In the genomic region with DNA sequence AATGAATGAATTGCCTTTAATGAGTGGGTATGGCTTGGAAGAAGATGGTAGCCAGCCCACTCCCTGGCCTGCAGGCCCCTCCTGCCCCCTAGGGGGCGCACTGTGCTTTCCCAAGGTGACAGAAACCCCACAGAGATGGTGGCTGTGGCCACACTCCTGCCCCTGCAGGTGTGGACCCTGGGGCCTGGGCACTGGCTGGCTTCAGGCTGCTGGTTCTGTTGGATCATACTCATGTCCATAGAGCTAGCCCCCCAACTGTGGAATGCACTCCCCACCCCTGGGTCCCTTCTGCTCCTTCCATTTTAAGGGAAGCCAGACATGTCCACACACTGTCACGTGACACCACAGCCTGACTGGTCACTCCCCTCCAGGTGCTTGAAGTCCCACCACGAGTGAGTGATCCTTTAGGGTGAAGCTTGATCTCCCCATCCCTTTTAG, we compare ENCODE assay signal across 1 cellular context.
TF ChIP-seq lines count a peak whose summit lies in the region.

No MANE protein-coding gene starts in this region.

TF ChIP-seq in HepG2, 621 proteins besides CTCF, POLR2A, EP300 and RAD21 (continued from another document):
- TF ChIP-seq, protein P1, sequence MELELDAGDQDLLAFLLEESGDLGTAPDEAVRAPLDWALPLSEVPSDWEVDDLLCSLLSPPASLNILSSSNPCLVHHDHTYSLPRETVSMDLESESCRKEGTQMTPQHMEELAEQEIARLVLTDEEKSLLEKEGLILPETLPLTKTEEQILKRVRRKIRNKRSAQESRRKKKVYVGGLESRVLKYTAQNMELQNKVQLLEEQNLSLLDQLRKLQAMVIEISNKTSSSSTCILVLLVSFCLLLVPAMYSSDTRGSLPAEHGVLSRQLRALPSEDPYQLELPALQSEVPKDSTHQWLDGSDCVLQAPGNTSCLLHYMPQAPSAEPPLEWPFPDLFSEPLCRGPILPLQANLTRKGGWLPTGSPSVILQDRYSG (CRISPR knock-in tag; IDR thresholded peaks at IDR 0.05), result no peak
- TF ChIP-seq, protein P2, sequence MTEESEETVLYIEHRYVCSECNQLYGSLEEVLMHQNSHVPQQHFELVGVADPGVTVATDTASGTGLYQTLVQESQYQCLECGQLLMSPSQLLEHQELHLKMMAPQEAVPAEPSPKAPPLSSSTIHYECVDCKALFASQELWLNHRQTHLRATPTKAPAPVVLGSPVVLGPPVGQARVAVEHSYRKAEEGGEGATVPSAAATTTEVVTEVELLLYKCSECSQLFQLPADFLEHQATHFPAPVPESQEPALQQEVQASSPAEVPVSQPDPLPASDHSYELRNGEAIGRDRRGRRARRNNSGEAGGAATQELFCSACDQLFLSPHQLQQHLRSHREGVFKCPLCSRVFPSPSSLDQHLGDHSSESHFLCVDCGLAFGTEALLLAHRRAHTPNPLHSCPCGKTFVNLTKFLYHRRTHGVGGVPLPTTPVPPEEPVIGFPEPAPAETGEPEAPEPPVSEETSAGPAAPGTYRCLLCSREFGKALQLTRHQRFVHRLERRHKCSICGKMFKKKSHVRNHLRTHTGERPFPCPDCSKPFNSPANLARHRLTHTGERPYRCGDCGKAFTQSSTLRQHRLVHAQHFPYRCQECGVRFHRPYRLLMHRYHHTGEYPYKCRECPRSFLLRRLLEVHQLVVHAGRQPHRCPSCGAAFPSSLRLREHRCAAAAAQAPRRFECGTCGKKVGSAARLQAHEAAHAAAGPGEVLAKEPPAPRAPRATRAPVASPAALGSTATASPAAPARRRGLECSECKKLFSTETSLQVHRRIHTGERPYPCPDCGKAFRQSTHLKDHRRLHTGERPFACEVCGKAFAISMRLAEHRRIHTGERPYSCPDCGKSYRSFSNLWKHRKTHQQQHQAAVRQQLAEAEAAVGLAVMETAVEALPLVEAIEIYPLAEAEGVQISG (CRISPR knock-in tag; IDR thresholded peaks at IDR 0.05), result 0 out of 2 replicates have a peak, but pooled peaks have one; percentile 38
- no peak for TF ChIP-seq ATM (IDR thresholded peaks at IDR 0.05; ENCODE audit: borderline replicate concordance)
- no peak for TF ChIP-seq RBM22 (optimal IDR thresholded peaks at IDR 0.05; ENCODE audit: low read length)
- 0 out of 2 replicates have a peak, but pooled peaks have one; percentile 23 for TF ChIP-seq KDM5B (CRISPR knock-in tag; IDR thresholded peaks at IDR 0.05; ENCODE audit: borderline replicate concordance)
- TF ChIP-seq, protein P3, sequence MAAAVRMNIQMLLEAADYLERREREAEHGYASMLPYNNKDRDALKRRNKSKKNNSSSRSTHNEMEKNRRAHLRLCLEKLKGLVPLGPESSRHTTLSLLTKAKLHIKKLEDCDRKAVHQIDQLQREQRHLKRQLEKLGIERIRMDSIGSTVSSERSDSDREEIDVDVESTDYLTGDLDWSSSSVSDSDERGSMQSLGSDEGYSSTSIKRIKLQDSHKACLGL (CRISPR knock-in tag; IDR thresholded peaks at IDR 0.05), result no peak
- TF ChIP-seq ZBTB8A (CRISPR knock-in tag; IDR thresholded peaks at IDR 0.05; ENCODE audit: borderline replicate concordance, low read depth), result no peak
- no peak for TF ChIP-seq AGO2 (optimal IDR thresholded peaks at IDR 0.05; ENCODE audit: low read depth, low read length)
- no peak for TF ChIP-seq ESRRA (CRISPR knock-in tag; IDR thresholded peaks at IDR 0.05; ENCODE audit: low read depth)
- no peak for TF ChIP-seq ZNF446 (CRISPR knock-in tag; IDR thresholded peaks at IDR 0.05)
- no peak for TF ChIP-seq ZNF441 (CRISPR knock-in tag; IDR thresholded peaks at IDR 0.05; ENCODE audit: borderline replicate concordance)
- TF ChIP-seq, protein P4, sequence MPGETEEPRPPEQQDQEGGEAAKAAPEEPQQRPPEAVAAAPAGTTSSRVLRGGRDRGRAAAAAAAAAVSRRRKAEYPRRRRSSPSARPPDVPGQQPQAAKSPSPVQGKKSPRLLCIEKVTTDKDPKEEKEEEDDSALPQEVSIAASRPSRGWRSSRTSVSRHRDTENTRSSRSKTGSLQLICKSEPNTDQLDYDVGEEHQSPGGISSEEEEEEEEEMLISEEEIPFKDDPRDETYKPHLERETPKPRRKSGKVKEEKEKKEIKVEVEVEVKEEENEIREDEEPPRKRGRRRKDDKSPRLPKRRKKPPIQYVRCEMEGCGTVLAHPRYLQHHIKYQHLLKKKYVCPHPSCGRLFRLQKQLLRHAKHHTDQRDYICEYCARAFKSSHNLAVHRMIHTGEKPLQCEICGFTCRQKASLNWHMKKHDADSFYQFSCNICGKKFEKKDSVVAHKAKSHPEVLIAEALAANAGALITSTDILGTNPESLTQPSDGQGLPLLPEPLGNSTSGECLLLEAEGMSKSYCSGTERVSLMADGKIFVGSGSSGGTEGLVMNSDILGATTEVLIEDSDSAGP (CRISPR knock-in tag; IDR thresholded peaks at IDR 0.05; ENCODE audit: borderline replicate concordance), result peak; percentile 50; the same call in 1 of the 2 replicates
- TF ChIP-seq YY1 (IDR thresholded peaks at IDR 0.05; ENCODE audit: insufficient read depth, insufficient replicate concordance, low read depth, low read length), result peak; percentile 38
- no peak for TF ChIP-seq ZNF292 (CRISPR knock-in tag; IDR thresholded peaks at IDR 0.05; ENCODE audit: borderline replicate concordance, low read depth)
- TF ChIP-seq, protein P5, sequence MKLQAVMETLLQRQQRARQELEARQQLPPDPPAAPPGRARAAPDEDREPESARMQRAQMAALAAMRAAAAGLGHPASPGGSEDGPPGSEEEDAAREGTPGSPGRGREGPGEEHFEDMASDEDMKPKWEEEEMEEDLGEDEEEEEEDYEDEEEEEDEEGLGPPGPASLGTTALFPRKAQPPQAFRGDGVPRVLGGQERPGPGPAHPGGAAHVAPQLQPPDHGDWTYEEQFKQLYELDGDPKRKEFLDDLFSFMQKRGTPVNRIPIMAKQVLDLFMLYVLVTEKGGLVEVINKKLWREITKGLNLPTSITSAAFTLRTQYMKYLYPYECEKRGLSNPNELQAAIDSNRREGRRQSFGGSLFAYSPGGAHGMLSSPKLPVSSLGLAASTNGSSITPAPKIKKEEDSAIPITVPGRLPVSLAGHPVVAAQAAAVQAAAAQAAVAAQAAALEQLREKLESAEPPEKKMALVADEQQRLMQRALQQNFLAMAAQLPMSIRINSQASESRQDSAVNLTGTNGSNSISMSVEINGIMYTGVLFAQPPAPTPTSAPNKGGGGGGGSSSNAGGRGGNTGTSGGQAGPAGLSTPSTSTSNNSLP (IDR thresholded peaks at IDR 0.05; ENCODE audit: low read depth, low read length), result no peak
- TF ChIP-seq CHD2 (IDR thresholded peaks at IDR 0.05; ENCODE audit: low read depth, low read length), result no peak
- no peak for TF ChIP-seq TCF12 (IDR thresholded peaks at IDR 0.05)
- no peak for TF ChIP-seq TCF12 (CRISPR knock-in tag; IDR thresholded peaks at IDR 0.05)
- TF ChIP-seq HOXA3 (CRISPR knock-in tag; IDR thresholded peaks at IDR 0.05), result 0 out of 2 replicates have a peak, but pooled peaks have one; percentile 16
- TF ChIP-seq ZFY (CRISPR knock-in tag; IDR thresholded peaks at IDR 0.05), result peak; percentile 14; the same call in 1 of the 2 replicates
- TF ChIP-seq KLF9 (CRISPR knock-in tag; IDR thresholded peaks at IDR 0.05; ENCODE audit: low read depth), result no peak
- no peak for TF ChIP-seq ZNF235 (CRISPR knock-in tag; IDR thresholded peaks at IDR 0.05; ENCODE audit: borderline replicate concordance)
- TF ChIP-seq, protein P6, sequence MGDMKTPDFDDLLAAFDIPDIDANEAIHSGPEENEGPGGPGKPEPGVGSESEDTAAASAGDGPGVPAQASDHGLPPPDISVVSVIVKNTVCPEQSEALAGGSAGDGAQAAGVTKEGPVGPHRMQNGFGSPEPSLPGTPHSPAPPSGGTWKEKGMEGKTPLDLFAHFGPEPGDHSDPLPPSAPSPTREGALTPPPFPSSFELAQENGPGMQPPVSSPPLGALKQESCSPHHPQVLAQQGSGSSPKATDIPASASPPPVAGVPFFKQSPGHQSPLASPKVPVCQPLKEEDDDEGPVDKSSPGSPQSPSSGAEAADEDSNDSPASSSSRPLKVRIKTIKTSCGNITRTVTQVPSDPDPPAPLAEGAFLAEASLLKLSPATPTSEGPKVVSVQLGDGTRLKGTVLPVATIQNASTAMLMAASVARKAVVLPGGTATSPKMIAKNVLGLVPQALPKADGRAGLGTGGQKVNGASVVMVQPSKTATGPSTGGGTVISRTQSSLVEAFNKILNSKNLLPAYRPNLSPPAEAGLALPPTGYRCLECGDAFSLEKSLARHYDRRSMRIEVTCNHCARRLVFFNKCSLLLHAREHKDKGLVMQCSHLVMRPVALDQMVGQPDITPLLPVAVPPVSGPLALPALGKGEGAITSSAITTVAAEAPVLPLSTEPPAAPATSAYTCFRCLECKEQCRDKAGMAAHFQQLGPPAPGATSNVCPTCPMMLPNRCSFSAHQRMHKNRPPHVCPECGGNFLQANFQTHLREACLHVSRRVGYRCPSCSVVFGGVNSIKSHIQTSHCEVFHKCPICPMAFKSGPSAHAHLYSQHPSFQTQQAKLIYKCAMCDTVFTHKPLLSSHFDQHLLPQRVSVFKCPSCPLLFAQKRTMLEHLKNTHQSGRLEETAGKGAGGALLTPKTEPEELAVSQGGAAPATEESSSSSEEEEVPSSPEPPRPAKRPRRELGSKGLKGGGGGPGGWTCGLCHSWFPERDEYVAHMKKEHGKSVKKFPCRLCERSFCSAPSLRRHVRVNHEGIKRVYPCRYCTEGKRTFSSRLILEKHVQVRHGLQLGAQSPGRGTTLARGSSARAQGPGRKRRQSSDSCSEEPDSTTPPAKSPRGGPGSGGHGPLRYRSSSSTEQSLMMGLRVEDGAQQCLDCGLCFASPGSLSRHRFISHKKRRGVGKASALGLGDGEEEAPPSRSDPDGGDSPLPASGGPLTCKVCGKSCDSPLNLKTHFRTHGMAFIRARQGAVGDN (CRISPR knock-in tag; IDR thresholded peaks at IDR 0.05), result peak; percentile 39
- TF ChIP-seq, protein P7, sequence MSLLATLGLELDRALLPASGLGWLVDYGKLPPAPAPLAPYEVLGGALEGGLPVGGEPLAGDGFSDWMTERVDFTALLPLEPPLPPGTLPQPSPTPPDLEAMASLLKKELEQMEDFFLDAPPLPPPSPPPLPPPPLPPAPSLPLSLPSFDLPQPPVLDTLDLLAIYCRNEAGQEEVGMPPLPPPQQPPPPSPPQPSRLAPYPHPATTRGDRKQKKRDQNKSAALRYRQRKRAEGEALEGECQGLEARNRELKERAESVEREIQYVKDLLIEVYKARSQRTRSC (CRISPR knock-in tag; IDR thresholded peaks at IDR 0.05; ENCODE audit: low read depth), result no peak
- no peak for TF ChIP-seq KDM1A (CRISPR knock-in tag; IDR thresholded peaks at IDR 0.05)
- 0 out of 2 replicates have a peak, but pooled peaks have one; percentile 19 for TF ChIP-seq KDM2A (CRISPR knock-in tag; IDR thresholded peaks at IDR 0.05; ENCODE audit: borderline replicate concordance, low read depth)
- TF ChIP-seq POLR2G (IDR thresholded peaks at IDR 0.05; ENCODE audit: low read depth, low read length), result no peak
- TF ChIP-seq ZNF564 (CRISPR knock-in tag; IDR thresholded peaks at IDR 0.05), result no peak
- peak; percentile 58; the same call in 1 of the 2 replicates for TF ChIP-seq SMC3 (IDR thresholded peaks at IDR 0.05; ENCODE audit: low read length)
- TF ChIP-seq STAG1 (CRISPR knock-in tag; IDR thresholded peaks at IDR 0.05), result peak; percentile 83
- TF ChIP-seq MTF1 (CRISPR knock-in tag; IDR thresholded peaks at IDR 0.05), result no peak
- TF ChIP-seq, protein P8, sequence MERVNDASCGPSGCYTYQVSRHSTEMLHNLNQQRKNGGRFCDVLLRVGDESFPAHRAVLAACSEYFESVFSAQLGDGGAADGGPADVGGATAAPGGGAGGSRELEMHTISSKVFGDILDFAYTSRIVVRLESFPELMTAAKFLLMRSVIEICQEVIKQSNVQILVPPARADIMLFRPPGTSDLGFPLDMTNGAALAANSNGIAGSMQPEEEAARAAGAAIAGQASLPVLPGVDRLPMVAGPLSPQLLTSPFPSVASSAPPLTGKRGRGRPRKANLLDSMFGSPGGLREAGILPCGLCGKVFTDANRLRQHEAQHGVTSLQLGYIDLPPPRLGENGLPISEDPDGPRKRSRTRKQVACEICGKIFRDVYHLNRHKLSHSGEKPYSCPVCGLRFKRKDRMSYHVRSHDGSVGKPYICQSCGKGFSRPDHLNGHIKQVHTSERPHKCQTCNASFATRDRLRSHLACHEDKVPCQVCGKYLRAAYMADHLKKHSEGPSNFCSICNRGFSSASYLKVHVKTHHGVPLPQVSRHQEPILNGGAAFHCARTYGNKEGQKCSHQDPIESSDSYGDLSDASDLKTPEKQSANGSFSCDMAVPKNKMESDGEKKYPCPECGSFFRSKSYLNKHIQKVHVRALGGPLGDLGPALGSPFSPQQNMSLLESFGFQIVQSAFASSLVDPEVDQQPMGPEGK (CRISPR knock-in tag; IDR thresholded peaks at IDR 0.05), result peak; percentile 43; the same call in 1 of the 2 replicates
- no peak for TF ChIP-seq ZNF432 (CRISPR knock-in tag; IDR thresholded peaks at IDR 0.05; ENCODE audit: borderline replicate concordance)
- TF ChIP-seq, protein P9, sequence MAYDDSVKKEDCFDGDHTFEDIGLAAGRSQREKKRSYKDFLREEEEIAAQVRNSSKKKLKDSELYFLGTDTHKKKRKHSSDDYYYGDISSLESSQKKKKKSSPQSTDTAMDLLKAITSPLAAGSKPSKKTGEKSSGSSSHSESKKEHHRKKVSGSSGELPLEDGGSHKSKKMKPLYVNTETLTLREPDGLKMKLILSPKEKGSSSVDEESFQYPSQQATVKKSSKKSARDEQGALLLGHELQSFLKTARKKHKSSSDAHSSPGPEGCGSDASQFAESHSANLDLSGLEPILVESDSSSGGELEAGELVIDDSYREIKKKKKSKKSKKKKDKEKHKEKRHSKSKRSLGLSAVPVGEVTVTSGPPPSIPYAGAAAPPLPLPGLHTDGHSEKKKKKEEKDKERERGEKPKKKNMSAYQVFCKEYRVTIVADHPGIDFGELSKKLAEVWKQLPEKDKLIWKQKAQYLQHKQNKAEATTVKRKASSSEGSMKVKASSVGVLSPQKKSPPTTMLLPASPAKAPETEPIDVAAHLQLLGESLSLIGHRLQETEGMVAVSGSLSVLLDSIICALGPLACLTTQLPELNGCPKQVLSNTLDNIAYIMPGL (CRISPR knock-in tag; IDR thresholded peaks at IDR 0.05; ENCODE audit: borderline replicate concordance in 1 of 2, low read depth in 1 of 2), result 0 out of 4 replicates have a peak, but pooled peaks of 1 of the 2 experiments have one; percentile 36
- TF ChIP-seq CCDC6 (CRISPR knock-in tag; IDR thresholded peaks at IDR 0.05), result 0 out of 2 replicates have a peak, but pooled peaks have one; percentile 33
- no peak for TF ChIP-seq ZNF33A (CRISPR knock-in tag; IDR thresholded peaks at IDR 0.05; ENCODE audit: borderline replicate concordance)
- no peak for TF ChIP-seq ZBTB20 (CRISPR knock-in tag; IDR thresholded peaks at IDR 0.05; ENCODE audit: borderline replicate concordance, low read depth)
- TF ChIP-seq, protein P10, sequence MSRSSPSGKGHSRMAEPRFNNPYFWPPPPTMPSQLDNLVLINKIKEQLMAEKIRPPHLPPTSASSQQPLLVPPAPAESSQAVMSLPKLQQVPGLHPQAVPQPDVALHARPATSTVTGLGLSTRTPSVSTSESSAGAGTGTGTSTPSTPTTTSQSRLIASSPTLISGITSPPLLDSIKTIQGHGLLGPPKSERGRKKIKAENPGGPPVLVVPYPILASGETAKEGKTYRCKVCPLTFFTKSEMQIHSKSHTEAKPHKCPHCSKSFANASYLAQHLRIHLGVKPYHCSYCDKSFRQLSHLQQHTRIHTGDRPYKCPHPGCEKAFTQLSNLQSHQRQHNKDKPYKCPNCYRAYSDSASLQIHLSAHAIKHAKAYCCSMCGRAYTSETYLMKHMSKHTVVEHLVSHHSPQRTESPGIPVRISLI (CRISPR knock-in tag; IDR thresholded peaks at IDR 0.05; ENCODE audit: borderline replicate concordance), result 0 out of 2 replicates have a peak, but pooled peaks have one; percentile 14
